In the genomic region with DNA sequence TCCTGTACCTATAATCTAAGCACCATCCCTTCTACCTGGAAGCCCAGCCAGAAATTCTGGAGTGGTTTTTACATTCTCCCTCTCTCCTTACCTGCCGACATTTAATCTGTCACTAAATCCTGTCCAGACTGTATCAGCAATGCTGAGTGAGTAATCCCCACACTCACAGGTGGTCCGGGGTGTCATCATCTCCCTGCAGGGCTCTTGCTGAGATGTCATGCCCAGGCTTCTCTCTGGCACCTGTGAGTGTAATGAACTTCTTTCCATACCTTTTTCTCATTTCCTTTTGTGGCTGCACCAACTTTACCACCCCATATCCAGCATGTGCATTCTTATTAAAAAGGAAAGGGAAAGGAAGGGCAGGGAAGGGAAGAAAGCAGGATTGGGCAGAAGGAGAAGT, we compare ENCODE assay signal across 21 cellular contexts.
"Had no signal": no experiment of that assay in that cellular context is flagged by ENCODE, and none has a peak within 500 bp of the region (broad histone marks: within the 10 kb centered on the region; RNA-seq: fewer than 3 reads in every experiment).

No MANE protein-coding gene starts in this region.

- H3K4me2 ChIP-seq: SK-N-SH had no signal

- H3K9ac ChIP-seq: SK-N-SH had no signal

- DNase-seq: IMR-90, Karpas-422, KG1, MM.1S, NCI-H1092 treated with DMSO at 0.1 percent for 48 hours, NCI-H1436, NCI-H187, NCI-H2029, NCI-H2081 treated with DMSO at 0.1 percent for 48 hours, NCI-H2171, NCI-H226, NCI-H446, NCI-H510A, NCI-H524 treated with DMSO at 0.1 percent for 48 hours, NCI-H69, Right ventricle myocardium superior, RPMI8226, SIG-M5, SK-N-SH, SW 1271 had no signal

- ATAC-seq: HepG2 had no signal

- H3K9me3 ChIP-seq: SK-N-SH had no signal
